24 cellular contexts compared by ENCODE assay signal in genomic region chr10:88661577-88661976, GRCh38. TPM values are rescaled to one million over a fixed set of nuclear protein-coding genes. Genes with fewer than 3 reads are reported as not detected.
"Had no signal": no experiment of that assay in that cellular context is flagged by ENCODE, and none has a peak within 500 bp of the region (broad histone marks: within the 10 kb centered on the region; RNA-seq: fewer than 3 reads in every experiment).

No MANE protein-coding gene starts in this region.

- H3K36me3 ChIP-seq: brain microvascular endothelial cell, cardiac muscle cell, WERI-Rb-1 had no signal

- H3K4me3 Mint-ChIP-seq: activated CD4-positive, alpha-beta T cell treated with anti-CD3 and anti-CD28 coated beads for 36 hours; activated CD8-positive, alpha-beta T cell treated with anti-CD3 and anti-CD28 coated beads for 36 hours; activated naive CD4-positive, alpha-beta T cell treated with anti-CD3 and anti-CD28 coated beads, Interleukin-2, amount 10 ng/mL, durations not matched to agents 7 days and 5 days; activated naive CD8-positive, alpha-beta T cell treated with anti-CD3 and anti-CD28 coated beads for 36 hours; activated T-cell treated with anti-CD3 and anti-CD28 coated beads, Interleukin-2, amount 50 U/mL, for 72 hours; T-helper 1 cell treated with Interleukin-12 subunit alpha and Interleukin-12 subunit beta and Interleukin-4 antibody, amounts not matched to agents 30 μg/mL and 1 μg/mL, for 36 hours had no signal

- H3K27me3 ChIP-seq: brain microvascular endothelial cell, cardiac muscle cell had no signal

- H3K27ac Mint-ChIP-seq: activated CD4-positive, alpha-beta T cell treated with anti-CD3 and anti-CD28 coated beads for 36 hours; activated CD8-positive, alpha-beta T cell treated with anti-CD3 and anti-CD28 coated beads for 36 hours; activated naive CD4-positive, alpha-beta T cell treated with anti-CD3 and anti-CD28 coated beads, Interleukin-2, amount 10 ng/mL, durations not matched to agents 7 days and 5 days; activated naive CD8-positive, alpha-beta T cell treated with anti-CD3 and anti-CD28 coated beads for 36 hours; activated T-cell treated with anti-CD3 and anti-CD28 coated beads, Interleukin-2, amount 50 U/mL, for 72 hours; activated T-helper 2 cell treated with anti-CD3 and anti-CD28 coated beads, Interferon-gamma antibody, Interleukin-2, Interleukin-4, amounts not matched to agents 10 μg/mL and 5 μg/mL and 100 μg/mL, durations not matched to agents 14 hours and 24 hours and 36 hours; T-helper 1 cell treated with Interleukin-12 subunit alpha and Interleukin-12 subunit beta and Interleukin-4 antibody, amounts not matched to agents 30 μg/mL and 1 μg/mL, for 36 hours had no signal

- H3K4me3 ChIP-seq: cardiac muscle cell, K562, SK-N-MC had no signal

- ATAC-seq: activated CD4-positive, alpha-beta T cell treated with anti-CD3 and anti-CD28 coated beads for 36 hours; activated CD8-positive, alpha-beta T cell treated with anti-CD3 and anti-CD28 coated beads for 36 hours; activated T-cell treated with anti-CD3 and anti-CD28 coated beads, Interleukin-2, amount 50 U/mL, for 72 hours; K562 had no signal

- DNase-seq: activated CD4-positive, alpha-beta T cell treated with anti-CD3 and anti-CD28 coated beads for 36 hours; activated CD8-positive, alpha-beta memory T cell treated with anti-CD3 and anti-CD28 coated beads, Interleukin-2, amount 50 U/mL, for 4 hours; activated CD8-positive, alpha-beta T cell treated with anti-CD3 and anti-CD28 coated beads for 36 hours; activated gamma-delta T cell treated with Interleukin-2 at 50 U/mL for 16 hours; activated naive CD4-positive, alpha-beta T cell treated with anti-CD3 and anti-CD28 coated beads, Interleukin-2, amount 10 ng/mL, durations not matched to agents 7 days and 5 days; activated naive CD8-positive, alpha-beta T cell treated with anti-CD3 and anti-CD28 coated beads for 36 hours; activated T-cell treated with anti-CD3 and anti-CD28 coated beads, Interleukin-2, amount 50 U/mL, for 72 hours; brain microvascular endothelial cell; Karpas-422; NCI-H1105; NCI-H1436; NCI-H1694 treated with DMSO at 0.1 percent for 48 hours; NCI-H2029 treated with DMSO at 0.1 percent for 48 hours; NCI-H510A treated with DMSO at 0.1 percent for 48 hours; NK-92 treated with Interleukin-12 subunit alpha and Interleukin-12 subunit beta, amount 100 ng/mL, for 24 hours; WERI-Rb-1 had no signal

- H3K36me3 Mint-ChIP-seq: activated naive CD4-positive, alpha-beta T cell treated with anti-CD3 and anti-CD28 coated beads, Interleukin-2, amount 10 ng/mL, durations not matched to agents 7 days and 5 days; activated naive CD8-positive, alpha-beta T cell treated with anti-CD3 and anti-CD28 coated beads for 36 hours had no signal

- H3K9me3 Mint-ChIP-seq: activated CD8-positive, alpha-beta T cell treated with anti-CD3 and anti-CD28 coated beads for 36 hours; activated naive CD4-positive, alpha-beta T cell treated with anti-CD3 and anti-CD28 coated beads, Interleukin-2, amount 10 ng/mL, durations not matched to agents 7 days and 5 days; activated naive CD8-positive, alpha-beta T cell treated with anti-CD3 and anti-CD28 coated beads for 36 hours; activated T-helper 2 cell treated with anti-CD3 and anti-CD28 coated beads, Interferon-gamma antibody, Interleukin-2, Interleukin-4, amounts not matched to agents 10 μg/mL and 5 μg/mL and 100 μg/mL, durations not matched to agents 14 hours and 24 hours and 36 hours; T-helper 1 cell treated with Interleukin-12 subunit alpha and Interleukin-12 subunit beta and Interleukin-4 antibody, amounts not matched to agents 30 μg/mL and 1 μg/mL, for 36 hours had no signal

- H3K27ac ChIP-seq: brain microvascular endothelial cell, cardiac muscle cell, SK-N-MC, WERI-Rb-1 had no signal

- H3K4me1 Mint-ChIP-seq: activated CD4-positive, alpha-beta T cell treated with anti-CD3 and anti-CD28 coated beads for 36 hours; activated naive CD4-positive, alpha-beta T cell treated with anti-CD3 and anti-CD28 coated beads, Interleukin-2, amount 10 ng/mL, durations not matched to agents 7 days and 5 days; activated naive CD8-positive, alpha-beta T cell treated with anti-CD3 and anti-CD28 coated beads for 36 hours had no signal

RNA-seq across cellular contexts. Expression of gene LIPF, which starts 2.7 kb away (rescaled TPM):
- total RNA-seq: activated CD4-positive, alpha-beta T cell treated with anti-CD3 and anti-CD28 coated beads for 36 hours; activated CD8-positive, alpha-beta T cell treated with anti-CD3 and anti-CD28 coated beads for 36 hours; activated naive CD8-positive, alpha-beta T cell treated with anti-CD3 and anti-CD28 coated beads for 36 hours; activated T-cell treated with anti-CD3 and anti-CD28 coated beads, Interleukin-2, amount 50 U/mL, for 72 hours; activated T-helper 2 cell treated with anti-CD3 and anti-CD28 coated beads, Interferon-gamma antibody, Interleukin-2, Interleukin-4, amounts not matched to agents 10 μg/mL and 5 μg/mL and 100 μg/mL, durations not matched to agents 14 hours and 24 hours and 36 hours; cardiac muscle cell; K562; OCI-LY7; RPMI7951 had no signal
- polyA plus RNA-seq: cardiac muscle cell, K562 had no signal

RNA-seq across cellular contexts. Expression of gene LIPK, which starts 44.5 kb away (rescaled TPM):
- total RNA-seq: activated CD4-positive, alpha-beta T cell treated with anti-CD3 and anti-CD28 coated beads for 36 hours; activated CD8-positive, alpha-beta T cell treated with anti-CD3 and anti-CD28 coated beads for 36 hours; activated naive CD8-positive, alpha-beta T cell treated with anti-CD3 and anti-CD28 coated beads for 36 hours; activated T-cell treated with anti-CD3 and anti-CD28 coated beads, Interleukin-2, amount 50 U/mL, for 72 hours; activated T-helper 2 cell treated with anti-CD3 and anti-CD28 coated beads, Interferon-gamma antibody, Interleukin-2, Interleukin-4, amounts not matched to agents 10 μg/mL and 5 μg/mL and 100 μg/mL, durations not matched to agents 14 hours and 24 hours and 36 hours; cardiac muscle cell; K562; OCI-LY7; RPMI7951 had no signal
- polyA plus RNA-seq: adipose tissue, cardiac muscle cell, K562 had no signal
